In the genomic region with DNA sequence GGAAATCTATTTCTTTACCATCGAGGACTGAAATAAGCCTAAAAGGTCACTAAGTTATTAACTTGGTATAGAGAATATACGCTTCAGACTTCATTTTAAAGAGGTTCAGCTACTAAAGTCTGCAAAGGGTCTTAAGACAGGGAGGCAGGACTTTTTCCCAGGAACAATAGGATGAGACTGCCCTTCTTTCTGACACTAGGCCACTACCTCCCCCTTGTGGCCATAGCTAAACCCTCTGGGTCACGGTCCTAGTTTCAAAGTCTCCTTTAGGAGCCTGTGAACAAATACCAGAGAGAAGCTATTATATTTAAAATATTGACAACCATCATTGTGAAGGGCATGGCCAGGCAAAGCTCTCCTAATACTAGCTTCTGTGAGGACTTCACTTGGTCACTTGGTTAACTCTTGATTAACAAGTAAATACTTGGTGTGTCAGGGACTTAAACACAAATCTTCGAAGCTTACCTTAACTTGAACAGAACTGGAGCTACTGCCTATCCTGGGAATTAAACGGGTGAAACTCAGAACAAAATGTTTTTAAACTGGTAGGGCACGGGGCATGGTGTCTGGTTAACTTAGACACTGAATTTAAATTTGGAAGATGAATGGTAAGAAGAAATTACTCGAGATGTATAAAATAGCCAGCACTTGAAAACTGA, we compare ENCODE assay signal across 7 cellular contexts.
DNase-seq lines count a peak whose midpoint lies in the region; ATAC-seq and TF ChIP-seq lines count a peak whose summit lies in the region.

No MANE protein-coding gene starts in this region.

- H3K4me3 ChIP-seq in HCT116 (replicated peaks in 1 of 2; ENCODE audit: low read depth in 1 of 2, low read length in 2 of 2) (no peak overlapping the region), Panc1 (ENCODE audit: low read depth in 2 of 2, low read length in 2 of 2) (no peak overlapping the region), lung (no peak overlapping the region)

- H2AFZ ChIP-seq in HCT116 (ENCODE audit: low read depth, low read length, poor library complexity, severe bottlenecking), result no peak overlapping the region

- RAD21 ChIA-PET in HCT116 (lab: Charles Lee; ENCODE audit: low non-redundant PET in 1 of 2, low total read pairs in 2 of 2, uncharacterized antibody in 2 of 2, unreplicated experiment in 2 of 2), result no interaction called here

- TF ChIP-seq RAD21 in HCT116 (IDR thresholded peaks at IDR 0.05; ENCODE audit: low read depth), result peak; percentile 56

- TF ChIP-seq CTCF in HCT116 (IDR thresholded peaks at IDR 0.05 in 2 of 3, conservative IDR thresholded peaks at IDR 0.05 in 1 of 3; ENCODE audit: borderline replicate concordance in 1 of 3, insufficient read depth in 1 of 3, low read depth in 2 of 3, low read length in 2 of 3), result peak; percentile 59 to 92 (median 86); a peak in 5 of 6 replicates
- TF ChIP-seq CTCF in Panc1 (IDR thresholded peaks at IDR 0.05), result peak; percentile 91
- TF ChIP-seq CTCF in lung (IDR thresholded peaks at IDR 0.05; ENCODE audit: control extremely low read depth, extremely low read depth), result peak; percentile 26

- H3K27ac ChIP-seq in HCT116 (ENCODE audit: low read depth, low read length), result no peak overlapping the region
- no peak overlapping the region for H3K27ac ChIP-seq in Panc1 (ENCODE audit: low read length)
- H3K27ac ChIP-seq in lung (ENCODE audit: low read depth in 1 of 2, low read length in 1 of 2), result no peak overlapping the region

- no peaks in the 10 kb centered on the region for H3K9me3 ChIP-seq in HCT116 (ENCODE audit: control insufficient read depth in 1 of 2, insufficient read depth in 1 of 2, low read depth in 1 of 2, low read length in 2 of 2)
- no peaks in the 10 kb centered on the region for H3K9me3 ChIP-seq in Panc1 (ENCODE audit: control insufficient read depth, insufficient read depth, low read depth, low read length)
- H3K9me3 ChIP-seq in lung (ENCODE audit: control insufficient read depth in 2 of 2, insufficient read depth in 1 of 2, low read length in 1 of 2), result no peaks in the 10 kb centered on the region

- H3K27me3 ChIP-seq in HCT116 (ENCODE audit: insufficient read depth, low read length) (no peaks in the 10 kb centered on the region), Panc1 (ENCODE audit: control insufficient read depth, insufficient read depth, low read length) (no peaks in the 10 kb centered on the region), lung (ENCODE audit: control insufficient read depth, insufficient read depth) (no peaks in the 10 kb centered on the region)

- TSS peak; percentile 17 for BruUV-seq in HCT116 (replicated peaks; lab: Mats Ljungman, UMichigan)
- BruUV-seq in Panc1 (replicated peaks; lab: Mats Ljungman, UMichigan), result no TSS peak

- CTCF ChIA-PET in HCT116 (lab: Charles Lee), result interaction anchor here (0.7 to 1.9 kb wide), 20 partner anchors 8 to 217 kb away, joined by 3 to 19 read pairs (median 4); a partner anchor contains a TSS
- CTCF ChIA-PET in Panc1 (lab: Charles Lee), result interaction anchor here (0.5 to 1.2 kb wide), 5 partner anchors 10 to 205 kb away, joined by 3 to 8 read pairs (median 7); a partner anchor contains a TSS

- intact Hi-C loops in HCT116 (cut with micrococcal nuclease) (loop anchor here (1.0 to 10.0 kb wide), 4 partner anchors 202 to 1043 kb away; no protein-coding TSS in a partner anchor), Panc1 (cut with micrococcal nuclease; ENCODE audit: unreplicated experiment) (loop anchor here (2.0 kb wide), 2 partner anchors 202 to 204 kb away; no protein-coding TSS in a partner anchor)

- H3K9me2 ChIP-seq in HCT116 (ENCODE audit: insufficient read depth), result no peaks in the 10 kb centered on the region

- 78 to 81% methylated on average over 7 of the region's 7 CpGs for WGBS in lung, 2 donors

- in situ Hi-C loops in Panc1 (cut with HindIII; ENCODE audit: low pct_unique_long_range_greater_than_20kb, low sequenced_read_pairs), result no loop called here

- peaks cover 11% of the 10 kb centered on the region; the same call in 1 of the 2 replicates for H4K20me1 ChIP-seq in HCT116 (ENCODE audit: insufficient read depth)

- no peaks in the 10 kb centered on the region for H3K4me1 ChIP-seq in HCT116 (ENCODE audit: control insufficient read depth in 1 of 2, insufficient read depth in 2 of 2, low read length in 2 of 2)
- H3K4me1 ChIP-seq in Panc1 (ENCODE audit: control insufficient read depth, insufficient read depth, low read length), result no peaks in the 10 kb centered on the region
- peaks cover 0 to 5% of the 10 kb centered on the region in 2 donors for H3K4me1 ChIP-seq in lung (ENCODE audit: control insufficient read depth in 2 of 2, insufficient read depth in 2 of 2, low read length in 2 of 2)

- no peak overlapping the region for H3K4me2 ChIP-seq in HCT116 (ENCODE audit: low read length)

- H3K79me2 ChIP-seq in HCT116 (ENCODE audit: insufficient read depth, low read length), result peaks cover 25% of the 10 kb centered on the region; the same call in 1 of the 2 replicates

- H3K9ac ChIP-seq in HCT116 (ENCODE audit: low read length), result no peak overlapping the region

- no peak for TF ChIP-seq POLR2A in HCT116 (IDR thresholded peaks at IDR 0.05; ENCODE audit: borderline replicate concordance, extremely low read depth, insufficient read depth, insufficient read length)

- 0 out of 4 replicates have a peak, but pooled peaks cover 0 to 4% of the 10 kb centered on the region in 2 experiments for H3K36me3 ChIP-seq in HCT116 (ENCODE audit: control insufficient read depth in 1 of 2, insufficient read depth in 2 of 2, low read length in 2 of 2)
- no peaks in the 10 kb centered on the region for H3K36me3 ChIP-seq in Panc1 (ENCODE audit: control insufficient read depth, insufficient read depth, low read length)
- H3K36me3 ChIP-seq in lung (ENCODE audit: control insufficient read depth in 2 of 2, insufficient read depth in 2 of 2, low read length in 2 of 2), result peaks cover 4 to 6% of the 10 kb centered on the region in 2 donors

- DNase-seq in DMS153 treated with DMSO at 0.1 percent for 48 hours (lab: John Stamatoyannopoulos, UW; ENCODE audit: unreplicated experiment) (peak; percentile 39), HCT116 (ENCODE audit: low read depth, low spot score) (peak; percentile 34), Panc1 (ENCODE audit: low read depth, low spot score) (peak; percentile 25), ecto neural progenitor cell (ENCODE audit: low spot score) (peak; percentile 60), lung (ENCODE audit: low spot score) (peak; percentile 36)

- POLR2A ChIA-PET in HCT116 (lab: Charles Lee) (interaction anchor here (0.5 to 0.9 kb wide), 2 partner anchors 76 to 214 kb away, joined by 3 read pairs; a partner anchor contains a TSS), Panc1 (lab: Charles Lee) (no interaction called here)

- ATAC-seq in HCT116 (peak; percentile 90), Panc1 (peak; percentile 94), lung (ENCODE audit: insufficient read depth, low FRiP score) (no peak), HG03175 (IDR thresholded peaks at IDR 0.05; ENCODE audit: unreplicated experiment) (no peak), GM19023 (IDR thresholded peaks at IDR 0.05; ENCODE audit: unreplicated experiment) (no peak)

TF ChIP-seq in HCT116, 20 proteins besides CTCF, POLR2A, EP300 and RAD21:
- TF ChIP-seq CBX3 (IDR thresholded peaks at IDR 0.05; ENCODE audit: low read depth) (no peak), ZNF274 (IDR thresholded peaks at IDR 0.05; ENCODE audit: low read depth, low read length) (no peak), SRF (IDR thresholded peaks at IDR 0.05; ENCODE audit: low read depth) (no peak), ELF1 (IDR thresholded peaks at IDR 0.05; ENCODE audit: borderline replicate concordance, low read depth) (no peak), EZH2 (IDR thresholded peaks at IDR 0.05) (no peak), SP1 (IDR thresholded peaks at IDR 0.05; ENCODE audit: low read depth) (no peak), JUND (IDR thresholded peaks at IDR 0.05) (no peak), EGR1 (IDR thresholded peaks at IDR 0.05; ENCODE audit: low read depth) (no peak), TCF7L2 (IDR thresholded peaks at IDR 0.05; ENCODE audit: borderline replicate concordance, extremely low read depth, insufficient read depth, insufficient read length) (no peak), CEBPB (IDR thresholded peaks at IDR 0.05; ENCODE audit: low read depth) (no peak), YY1 (IDR thresholded peaks at IDR 0.05; ENCODE audit: extremely low read depth, insufficient replicate concordance, low read depth, low read length) (no peak)
- TF ChIP-seq, protein P1, sequence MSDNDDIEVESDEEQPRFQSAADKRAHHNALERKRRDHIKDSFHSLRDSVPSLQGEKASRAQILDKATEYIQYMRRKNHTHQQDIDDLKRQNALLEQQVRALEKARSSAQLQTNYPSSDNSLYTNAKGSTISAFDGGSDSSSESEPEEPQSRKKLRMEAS (IDR thresholded peaks at IDR 0.05), result no peak
- TF ChIP-seq, protein P2, sequence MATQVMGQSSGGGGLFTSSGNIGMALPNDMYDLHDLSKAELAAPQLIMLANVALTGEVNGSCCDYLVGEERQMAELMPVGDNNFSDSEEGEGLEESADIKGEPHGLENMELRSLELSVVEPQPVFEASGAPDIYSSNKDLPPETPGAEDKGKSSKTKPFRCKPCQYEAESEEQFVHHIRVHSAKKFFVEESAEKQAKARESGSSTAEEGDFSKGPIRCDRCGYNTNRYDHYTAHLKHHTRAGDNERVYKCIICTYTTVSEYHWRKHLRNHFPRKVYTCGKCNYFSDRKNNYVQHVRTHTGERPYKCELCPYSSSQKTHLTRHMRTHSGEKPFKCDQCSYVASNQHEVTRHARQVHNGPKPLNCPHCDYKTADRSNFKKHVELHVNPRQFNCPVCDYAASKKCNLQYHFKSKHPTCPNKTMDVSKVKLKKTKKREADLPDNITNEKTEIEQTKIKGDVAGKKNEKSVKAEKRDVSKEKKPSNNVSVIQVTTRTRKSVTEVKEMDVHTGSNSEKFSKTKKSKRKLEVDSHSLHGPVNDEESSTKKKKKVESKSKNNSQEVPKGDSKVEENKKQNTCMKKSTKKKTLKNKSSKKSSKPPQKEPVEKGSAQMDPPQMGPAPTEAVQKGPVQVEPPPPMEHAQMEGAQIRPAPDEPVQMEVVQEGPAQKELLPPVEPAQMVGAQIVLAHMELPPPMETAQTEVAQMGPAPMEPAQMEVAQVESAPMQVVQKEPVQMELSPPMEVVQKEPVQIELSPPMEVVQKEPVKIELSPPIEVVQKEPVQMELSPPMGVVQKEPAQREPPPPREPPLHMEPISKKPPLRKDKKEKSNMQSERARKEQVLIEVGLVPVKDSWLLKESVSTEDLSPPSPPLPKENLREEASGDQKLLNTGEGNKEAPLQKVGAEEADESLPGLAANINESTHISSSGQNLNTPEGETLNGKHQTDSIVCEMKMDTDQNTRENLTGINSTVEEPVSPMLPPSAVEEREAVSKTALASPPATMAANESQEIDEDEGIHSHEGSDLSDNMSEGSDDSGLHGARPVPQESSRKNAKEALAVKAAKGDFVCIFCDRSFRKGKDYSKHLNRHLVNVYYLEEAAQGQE (IDR thresholded peaks at IDR 0.05; ENCODE audit: low read depth), result no peak

Comparison
In these comparisons a context has a peak if more than half of its experiments do, and no peak if none do; other contexts are left out.
1. ATAC-seq: peak in HCT116 (single experiment) and Panc1 (single experiment); none in lung (single experiment), HG03175 (single experiment) and GM19023 (single experiment).
2. CTCF ChIP-seq: peak in every context shown above with its lines; median percentile 91 in Panc1; 86 in HCT116; 26 in lung.
3. Peak in every context shown above with its lines, with median percentiles within 50 percentile points of each other: DNase-seq.